ENCODE assay signal across 9 cellular contexts in genomic region chr14:55807536-55807935, GRCh38.
DNase-seq lines count a peak whose midpoint lies in the region; ATAC-seq and TF ChIP-seq lines count a peak whose summit lies in the region.
"Had no signal": no experiment of that assay in that cellular context is flagged by ENCODE, and none has a peak within 500 bp of the region (broad histone marks: within the 10 kb centered on the region; RNA-seq: fewer than 3 reads in every experiment).

No MANE protein-coding gene starts in this region.

- no peaks in the 10 kb centered on the region for H3K9me3 ChIP-seq in HEK293 (ENCODE audit: control insufficient read depth, insufficient read depth, low read depth, low read length)
- H3K9me3 ChIP-seq in body of pancreas, result no peaks in the 10 kb centered on the region

- H3K27me3 Mint-ChIP-seq in naive thymus-derived CD8-positive, alpha-beta T cell, result peaks cover 0 to 7% (median 3%) of the 10 kb centered on the region in 5 donors

- H3K27me3 ChIP-seq in body of pancreas, result no peaks in the 10 kb centered on the region

- no peak overlapping the region for H3K4me3 ChIP-seq in HEK293 (ENCODE audit: low read depth, low read length)
- no peak overlapping the region for H3K4me3 ChIP-seq in body of pancreas

- peak overlapping the region; percentile 72 to 96 (median 90) for H3K27ac Mint-ChIP-seq in naive thymus-derived CD8-positive, alpha-beta T cell

- peak overlapping the region; percentile 20 to 63 (median 51) for H3K4me3 Mint-ChIP-seq in naive thymus-derived CD8-positive, alpha-beta T cell

- H3K4me1 Mint-ChIP-seq in naive thymus-derived CD8-positive, alpha-beta T cell, result peaks cover 18 to 33% (median 22%) of the 10 kb centered on the region in 4 donors

- peaks cover 0 to 5% (median 4%) of the 10 kb centered on the region in 3 donors for H3K36me3 Mint-ChIP-seq in naive thymus-derived CD8-positive, alpha-beta T cell

- ATAC-seq in body of pancreas (no peak), GM21423 (IDR thresholded peaks at IDR 0.05; ENCODE audit: unreplicated experiment) (no peak), GM21576 (IDR thresholded peaks at IDR 0.05; ENCODE audit: unreplicated experiment) (no peak)
- ATAC-seq in naive thymus-derived CD8-positive, alpha-beta T cell, result no peak

- intact Hi-C loops in body of pancreas (cut with DNase I), result no loop called here

- H3K4me1 ChIP-seq in HEK293 (ENCODE audit: control insufficient read depth, insufficient read depth, low read length) (peaks cover 5% of the 10 kb centered on the region), body of pancreas (peaks cover 40% of the 10 kb centered on the region)

- DNase-seq in NCI-H1694 treated with DMSO at 0.1 percent for 48 hours (lab: John Stamatoyannopoulos, UW) (peak; percentile 87), NCI-H1694 (lab: John Stamatoyannopoulos, UW) (no peak), body of pancreas (peak in 1 of 4 donors; percentile 8), NCI-H187 treated with DMSO at 0.1 percent for 48 hours (lab: John Stamatoyannopoulos, UW) (no peak)
- peak in 1 of 10 donors; percentile 5 for DNase-seq in naive thymus-derived CD8-positive, alpha-beta T cell
- DNase-seq: ACHN had no signal

- H3K9me3 Mint-ChIP-seq in naive thymus-derived CD8-positive, alpha-beta T cell, result peaks cover 0 to 11% (median 2%) of the 10 kb centered on the region in 9 donors

- WGBS in body of pancreas, 2 donors, result 37 to 39% methylated on average over 6 of the region's 6 CpGs

- H3K27ac ChIP-seq in HEK293 (ENCODE audit: extremely low read depth, low read depth, low read length) (peak overlapping the region; percentile 14; the same call in 1 of the 2 replicates), body of pancreas (peak overlapping the region; percentile 26 to 82 (median 68))

- no peaks in the 10 kb centered on the region for H3K36me3 ChIP-seq in HEK293 (ENCODE audit: control insufficient read depth in 2 of 2, insufficient read depth in 1 of 2, low read length in 2 of 2)
- H3K36me3 ChIP-seq in body of pancreas (replicated peaks in 1 of 2; ENCODE audit: insufficient read depth in 1 of 2, low read depth in 2 of 2), result no peaks in the 10 kb centered on the region

- POLR2A ChIA-PET in HEK293 (lab: Yijun Ruan, JAX), result no interaction called here
- POLR2A ChIA-PET in naive thymus-derived CD8-positive, alpha-beta T cell (lab: Charles Lee), result interaction anchor here (1.0 kb wide), 1 partner anchor 228 kb away, joined by 3 read pairs; no protein-coding TSS in a partner anchor

- TF ChIP-seq CTCF in HEK293 (tag by site-specific recombination; IDR thresholded peaks at IDR 0.05), result no peak
- no peak for TF ChIP-seq CTCF in body of pancreas (IDR thresholded peaks at IDR 0.05)

- no peak for TF ChIP-seq POLR2A in body of pancreas (IDR thresholded peaks at IDR 0.05)

- CTCF ChIA-PET in HEK293 (lab: Yijun Ruan, JAX), result interaction anchor here (0.6 to 0.7 kb wide), 2 partner anchors 387 to 667 kb away, joined by 3 to 4 read pairs; no protein-coding TSS in a partner anchor

TF ChIP-seq in HEK293, 187 proteins besides CTCF, POLR2A, EP300 and RAD21:
- TF ChIP-seq TSHZ1 (tag by site-specific recombination; IDR thresholded peaks at IDR 0.05; ENCODE audit: borderline replicate concordance) (0 out of 2 replicates have a peak, but pooled peaks have one; percentile 2), ZNF549 (tag by site-specific recombination; IDR thresholded peaks at IDR 0.05) (no peak), ZSCAN23 (tag by site-specific recombination; IDR thresholded peaks at IDR 0.05) (no peak), ZNF335 (tag by site-specific recombination; conservative IDR thresholded peaks at IDR 0.05) (peak; percentile 25; the same call in 1 of the 2 replicates), OSR2 (tag by site-specific recombination; IDR thresholded peaks at IDR 0.05) (0 out of 2 replicates have a peak, but pooled peaks have one; percentile 1), ZXDB (tag by site-specific recombination; IDR thresholded peaks at IDR 0.05) (peak; percentile 21; the same call in 1 of the 2 replicates)
